ENCODE assay signal across 2 cellular contexts in the genomic region with DNA sequence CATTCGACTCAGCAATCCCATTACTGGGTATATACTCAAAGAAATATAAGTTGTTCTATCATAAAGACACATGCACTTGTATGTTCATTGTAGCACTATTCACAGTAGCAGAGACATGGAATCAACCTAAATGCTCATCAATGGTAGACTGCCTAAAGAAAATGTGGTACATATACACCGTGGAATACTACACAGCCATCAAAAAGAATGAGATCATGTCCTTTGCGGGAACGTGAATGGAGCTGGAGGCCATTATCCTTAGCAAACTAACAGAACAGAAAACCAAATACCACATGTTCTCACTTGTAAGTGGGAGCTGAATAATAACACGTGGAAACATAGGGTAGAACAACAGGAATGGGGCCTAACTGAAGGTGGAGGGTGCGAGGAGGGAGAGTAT.
TF ChIP-seq lines count a peak whose summit lies in the region.

No MANE protein-coding gene starts in this region.

TF ChIP-seq in HCT116, 20 proteins besides CTCF, POLR2A, EP300 and RAD21:
- TF ChIP-seq JUND (IDR thresholded peaks at IDR 0.05) (no peak), ZFX (IDR thresholded peaks at IDR 0.05) (no peak), FOSL1 (IDR thresholded peaks at IDR 0.05; ENCODE audit: low read depth) (no peak), CEBPB (IDR thresholded peaks at IDR 0.05; ENCODE audit: low read depth) (no peak), SP1 (IDR thresholded peaks at IDR 0.05; ENCODE audit: low read depth) (no peak), TCF7L2 (IDR thresholded peaks at IDR 0.05; ENCODE audit: borderline replicate concordance, extremely low read depth, insufficient read depth, insufficient read length) (no peak), YY1 (IDR thresholded peaks at IDR 0.05; ENCODE audit: extremely low read depth, insufficient replicate concordance, low read depth, low read length) (no peak), EGR1 (IDR thresholded peaks at IDR 0.05; ENCODE audit: low read depth) (no peak), SRF (IDR thresholded peaks at IDR 0.05; ENCODE audit: low read depth) (no peak), ZNF274 (IDR thresholded peaks at IDR 0.05; ENCODE audit: low read depth, low read length) (no peak), ELF1 (IDR thresholded peaks at IDR 0.05; ENCODE audit: borderline replicate concordance, low read depth) (no peak)
- TF ChIP-seq, protein P1, sequence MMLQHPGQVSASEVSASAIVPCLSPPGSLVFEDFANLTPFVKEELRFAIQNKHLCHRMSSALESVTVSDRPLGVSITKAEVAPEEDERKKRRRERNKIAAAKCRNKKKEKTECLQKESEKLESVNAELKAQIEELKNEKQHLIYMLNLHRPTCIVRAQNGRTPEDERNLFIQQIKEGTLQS (IDR thresholded peaks at IDR 0.05), result no peak
- TF ChIP-seq, protein P2, sequence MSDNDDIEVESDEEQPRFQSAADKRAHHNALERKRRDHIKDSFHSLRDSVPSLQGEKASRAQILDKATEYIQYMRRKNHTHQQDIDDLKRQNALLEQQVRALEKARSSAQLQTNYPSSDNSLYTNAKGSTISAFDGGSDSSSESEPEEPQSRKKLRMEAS (IDR thresholded peaks at IDR 0.05), result no peak
- TF ChIP-seq, protein P3, sequence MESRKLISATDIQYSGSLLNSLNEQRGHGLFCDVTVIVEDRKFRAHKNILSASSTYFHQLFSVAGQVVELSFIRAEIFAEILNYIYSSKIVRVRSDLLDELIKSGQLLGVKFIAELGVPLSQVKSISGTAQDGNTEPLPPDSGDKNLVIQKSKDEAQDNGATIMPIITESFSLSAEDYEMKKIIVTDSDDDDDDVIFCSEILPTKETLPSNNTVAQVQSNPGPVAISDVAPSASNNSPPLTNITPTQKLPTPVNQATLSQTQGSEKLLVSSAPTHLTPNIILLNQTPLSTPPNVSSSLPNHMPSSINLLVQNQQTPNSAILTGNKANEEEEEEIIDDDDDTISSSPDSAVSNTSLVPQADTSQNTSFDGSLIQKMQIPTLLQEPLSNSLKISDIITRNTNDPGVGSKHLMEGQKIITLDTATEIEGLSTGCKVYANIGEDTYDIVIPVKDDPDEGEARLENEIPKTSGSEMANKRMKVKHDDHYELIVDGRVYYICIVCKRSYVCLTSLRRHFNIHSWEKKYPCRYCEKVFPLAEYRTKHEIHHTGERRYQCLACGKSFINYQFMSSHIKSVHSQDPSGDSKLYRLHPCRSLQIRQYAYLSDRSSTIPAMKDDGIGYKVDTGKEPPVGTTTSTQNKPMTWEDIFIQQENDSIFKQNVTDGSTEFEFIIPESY (IDR thresholded peaks at IDR 0.05; ENCODE audit: extremely low read depth, insufficient replicate concordance, low read length), result no peak
- TF ChIP-seq, protein P4, sequence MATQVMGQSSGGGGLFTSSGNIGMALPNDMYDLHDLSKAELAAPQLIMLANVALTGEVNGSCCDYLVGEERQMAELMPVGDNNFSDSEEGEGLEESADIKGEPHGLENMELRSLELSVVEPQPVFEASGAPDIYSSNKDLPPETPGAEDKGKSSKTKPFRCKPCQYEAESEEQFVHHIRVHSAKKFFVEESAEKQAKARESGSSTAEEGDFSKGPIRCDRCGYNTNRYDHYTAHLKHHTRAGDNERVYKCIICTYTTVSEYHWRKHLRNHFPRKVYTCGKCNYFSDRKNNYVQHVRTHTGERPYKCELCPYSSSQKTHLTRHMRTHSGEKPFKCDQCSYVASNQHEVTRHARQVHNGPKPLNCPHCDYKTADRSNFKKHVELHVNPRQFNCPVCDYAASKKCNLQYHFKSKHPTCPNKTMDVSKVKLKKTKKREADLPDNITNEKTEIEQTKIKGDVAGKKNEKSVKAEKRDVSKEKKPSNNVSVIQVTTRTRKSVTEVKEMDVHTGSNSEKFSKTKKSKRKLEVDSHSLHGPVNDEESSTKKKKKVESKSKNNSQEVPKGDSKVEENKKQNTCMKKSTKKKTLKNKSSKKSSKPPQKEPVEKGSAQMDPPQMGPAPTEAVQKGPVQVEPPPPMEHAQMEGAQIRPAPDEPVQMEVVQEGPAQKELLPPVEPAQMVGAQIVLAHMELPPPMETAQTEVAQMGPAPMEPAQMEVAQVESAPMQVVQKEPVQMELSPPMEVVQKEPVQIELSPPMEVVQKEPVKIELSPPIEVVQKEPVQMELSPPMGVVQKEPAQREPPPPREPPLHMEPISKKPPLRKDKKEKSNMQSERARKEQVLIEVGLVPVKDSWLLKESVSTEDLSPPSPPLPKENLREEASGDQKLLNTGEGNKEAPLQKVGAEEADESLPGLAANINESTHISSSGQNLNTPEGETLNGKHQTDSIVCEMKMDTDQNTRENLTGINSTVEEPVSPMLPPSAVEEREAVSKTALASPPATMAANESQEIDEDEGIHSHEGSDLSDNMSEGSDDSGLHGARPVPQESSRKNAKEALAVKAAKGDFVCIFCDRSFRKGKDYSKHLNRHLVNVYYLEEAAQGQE (IDR thresholded peaks at IDR 0.05; ENCODE audit: low read depth), result no peak

TF ChIP-seq in H1, 55 proteins besides CTCF, POLR2A, EP300 and RAD21:
- TF ChIP-seq KDM1A (IDR thresholded peaks at IDR 0.05; ENCODE audit: borderline replicate concordance, low read length) (0 out of 2 replicates have a peak, but pooled peaks have one; percentile 3), SIX5 (IDR thresholded peaks at IDR 0.05; ENCODE audit: low read depth, low read length) (no peak)
